In the genomic region with DNA sequence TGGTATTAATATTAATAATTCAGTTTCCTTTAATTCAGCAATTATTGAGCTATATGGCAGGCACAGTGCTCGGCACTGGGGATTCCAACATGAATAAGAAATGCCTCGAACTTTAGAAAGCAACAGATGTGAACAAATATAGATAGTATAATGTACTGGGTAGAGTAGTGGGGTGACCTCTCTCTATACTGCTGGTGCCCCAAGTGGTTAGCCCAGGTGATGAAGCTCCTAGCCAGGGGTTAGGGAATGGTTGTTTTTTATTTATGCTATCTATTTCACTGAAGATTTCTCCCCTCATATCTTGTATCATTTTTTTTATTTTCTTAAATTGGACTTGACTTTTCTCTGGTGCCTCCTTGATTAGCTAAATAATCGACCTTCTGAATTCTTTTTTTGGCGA, we compare ENCODE assay signal across 23 cellular contexts.
"Had no signal": no experiment of that assay in that cellular context is flagged by ENCODE, and none has a peak within 500 bp of the region (broad histone marks: within the 10 kb centered on the region; RNA-seq: fewer than 3 reads in every experiment).

No MANE protein-coding gene starts in this region.

- FAIRE-seq: islet of Langerhans, small intestine had no signal

- H3K27me3 ChIP-seq: right lobe of liver, tibial artery had no signal

- H3K36me3 ChIP-seq: lower lobe of right lung, right lobe of liver, tibial artery had no signal

- H3K27ac ChIP-seq: epithelial cell of prostate, lower lobe of right lung, parathyroid adenoma, right lobe of liver, tibial artery had no signal

- H3K4me3 ChIP-seq: lower lobe of right lung, right lobe of liver, tibial artery had no signal

- DNase-seq: activated CD4-positive, alpha-beta memory T cell treated with anti-CD3 and anti-CD28 coated beads, Interleukin-2, amount 10 ng/mL, durations not matched to agents 7 days and 5 days; activated CD4-positive, alpha-beta T cell treated with anti-CD3 and anti-CD28 coated beads for 48 hours; activated CD4-positive, CD25-positive, alpha-beta regulatory T cell; activated naive CD4-positive, alpha-beta T cell treated with anti-CD3 and anti-CD28 coated beads, Interleukin-2, amount 10 ng/mL, durations not matched to agents 7 days and 5 days; activated naive CD8-positive, alpha-beta T cell treated with anti-CD3 and anti-CD28 coated beads, Interleukin-2, amount 50 U/mL, for 24 hours; activated T-cell treated with anti-CD3 and anti-CD28 coated beads, Interleukin-2, amount 50 U/mL, for 24 hours; anterior cingulate cortex; caudate nucleus; effector memory CD8-positive, alpha-beta T cell; foreskin fibroblast; hippocampal formation; left cardiac atrium; lower lobe of right lung; naive thymus-derived CD8-positive, alpha-beta T cell; right lobe of liver; small intestine; stimulated activated CD4-positive, alpha-beta T cell treated with anti-CD3 and anti-CD28 coated beads, Interleukin-4, amount 100 ng/mL, for 4 hours; T-helper 9 cell; tibial artery had no signal

- H3K79me2 ChIP-seq: parathyroid adenoma had no signal

- H3K9me3 ChIP-seq: lower lobe of right lung, right lobe of liver, tibial artery had no signal

- H3K4me1 ChIP-seq: lower lobe of right lung, parathyroid adenoma, right lobe of liver, tibial artery had no signal

- H2AFZ ChIP-seq: parathyroid adenoma had no signal

- ATAC-seq: activated naive CD8-positive, alpha-beta T cell treated with anti-CD3 and anti-CD28 coated beads, Interleukin-2, amount 50 U/mL, for 24 hours; effector memory CD8-positive, alpha-beta T cell; left cardiac atrium; lower lobe of right lung; naive thymus-derived CD8-positive, alpha-beta T cell; right lobe of liver; stimulated activated memory B cell treated with anti-CD40 and anti-IgM and Interleukin-4, amounts not matched to agents 10 μg/mL and 1 μg/mL and 100 μg/mL, for 72 hours had no signal

- H3K9ac ChIP-seq: parathyroid adenoma had no signal
